In genomic region chr18:2905802-2906521, GRCh38 we compare ENCODE assay signal across 1 cellular context.
TF ChIP-seq lines count a peak whose summit lies in the region.

No MANE protein-coding gene starts in this region.

TF ChIP-seq in WTC11, 78 proteins besides CTCF, POLR2A, EP300 and RAD21 (continued from another document):
- TF ChIP-seq ARID4B (CRISPR knock-in tag; IDR thresholded peaks at IDR 0.05; ENCODE audit: borderline replicate concordance) = peak; percentile 65; the same call in 1 of the 2 replicates
- TF ChIP-seq NFYB (CRISPR knock-in tag; conservative IDR thresholded peaks at IDR 0.05; ENCODE audit: low read depth) = no peak
- TF ChIP-seq ZNF416 (CRISPR knock-in tag; IDR thresholded peaks at IDR 0.05) = no peak
- TF ChIP-seq SP1 (CRISPR knock-in tag; conservative IDR thresholded peaks at IDR 0.05) = no peak
- no peak for TF ChIP-seq CREB1 (CRISPR knock-in tag; IDR thresholded peaks at IDR 0.05)
- TF ChIP-seq NFATC4 (CRISPR knock-in tag; IDR thresholded peaks at IDR 0.05) = no peak
- 0 out of 2 replicates have a peak, but pooled peaks have one; percentile 6 for TF ChIP-seq TEAD1 (CRISPR knock-in tag; IDR thresholded peaks at IDR 0.05)
TF ChIP-seq in WTC11: peak in this region for 4.
